9 cellular contexts compared by ENCODE assay signal in genomic region chr2:16005819-16006536, GRCh38.
DNase-seq lines count a peak whose midpoint lies in the region; ATAC-seq and TF ChIP-seq lines count a peak whose summit lies in the region.
"Had no signal": no experiment of that assay in that cellular context is flagged by ENCODE, and none has a peak within 500 bp of the region (broad histone marks: within the 10 kb centered on the region; RNA-seq: fewer than 3 reads in every experiment).

No MANE protein-coding gene starts in this region.

- TF ChIP-seq CTCF in foreskin keratinocyte (conservative IDR thresholded peaks at IDR 0.05): no peak
- TF ChIP-seq CTCF in gastrocnemius medialis (IDR thresholded peaks at IDR 0.05 in 4 of 5, conservative IDR thresholded peaks at IDR 0.05 in 1 of 5): no peak

- H3K4me1 ChIP-seq in foreskin keratinocyte: no peaks in the 10 kb centered on the region
- H3K4me1 ChIP-seq in gastrocnemius medialis: no peaks in the 10 kb centered on the region

- DNase-seq in HPDE6-E6E7 (ENCODE audit: extremely low spot score) (peak; percentile 4), OCI-M1 (lab: John Stamatoyannopoulos, UW) (peak; percentile 17), foreskin keratinocyte (peak; percentile 1 to 3), gastrocnemius medialis (peak in 1 of 2 donors; percentile 26), NCI-H2107 treated with DMSO at 0.1 percent for 48 hours (lab: John Stamatoyannopoulos, UW; ENCODE audit: unreplicated experiment) (no peak), NCI-H345 treated with DMSO at 0.1 percent for 48 hours (lab: John Stamatoyannopoulos, UW; ENCODE audit: unreplicated experiment) (no peak), COR-L47 (lab: John Stamatoyannopoulos, UW) (no peak)
- DNase-seq: brain microvascular endothelial cell had no signal

- H3K27ac ChIP-seq in foreskin keratinocyte (no peak overlapping the region), gastrocnemius medialis (no peak overlapping the region)
- H3K27ac ChIP-seq: brain microvascular endothelial cell had no signal

- H3K9me3 ChIP-seq in gastrocnemius medialis: no peaks in the 10 kb centered on the region

- TF ChIP-seq POLR2A in gastrocnemius medialis (IDR thresholded peaks at IDR 0.05): no peak

- in situ Hi-C loops in gastrocnemius medialis (cut with MboI; ENCODE audit: low sequenced_read_pairs in 4 of 4): no loop called here

- no peaks in the 10 kb centered on the region for H3K36me3 ChIP-seq in gastrocnemius medialis
- H3K36me3 ChIP-seq: brain microvascular endothelial cell had no signal

- ATAC-seq in foreskin keratinocyte: peak; percentile 85
- ATAC-seq in gastrocnemius medialis: peak; percentile 33 to 72
- ATAC-seq in HG02678 (IDR thresholded peaks at IDR 0.05; ENCODE audit: unreplicated experiment): no peak

- intact Hi-C loops in gastrocnemius medialis (cut with DNase I; ENCODE audit: low total_unique reads): no loop called here

- H3K4me3 ChIP-seq in gastrocnemius medialis: no peak overlapping the region

- H3K27me3 ChIP-seq in foreskin keratinocyte: no peaks in the 10 kb centered on the region
- H3K27me3 ChIP-seq in gastrocnemius medialis: peaks cover 0 to 6% (median 0%) of the 10 kb centered on the region in 3 donors
- H3K27me3 ChIP-seq: brain microvascular endothelial cell had no signal

Comparison
In these comparisons a context has a peak if more than half of its experiments do, and no peak if none do; other contexts are left out.
1. DNase-seq: peak in HPDE6-E6E7 (single experiment), OCI-M1 (single experiment) and foreskin keratinocyte (2 of 2); none in NCI-H2107 treated with DMSO at 0.1 percent for 48 hours (single experiment), NCI-H345 treated with DMSO at 0.1 percent for 48 hours (single experiment) and COR-L47 (single experiment).